Comparison of ENCODE assay signal across 10 cellular contexts in the genomic region with DNA sequence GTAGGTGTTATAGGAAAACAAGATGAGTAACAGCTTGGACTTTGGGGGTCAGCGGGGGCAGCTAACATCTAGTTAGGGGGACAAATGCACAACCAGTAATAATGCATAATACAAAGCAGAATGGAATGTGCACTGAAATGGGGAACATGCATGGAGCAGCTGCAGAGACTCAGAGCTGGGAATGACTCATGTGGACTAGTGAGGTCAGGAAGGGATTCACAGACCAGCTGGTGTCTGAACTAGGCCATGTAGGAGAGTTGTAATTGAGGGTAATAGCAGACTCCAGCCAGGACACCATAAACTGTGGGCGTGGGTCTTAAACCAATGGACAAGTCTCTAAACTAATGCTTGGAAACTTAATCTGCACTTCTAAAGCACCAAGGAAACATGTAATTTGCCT.
A peak's percentile ranks its signal among the peaks of the same experiment; 100 is the strongest.
DNase-seq lines count a peak whose midpoint lies in the region; ATAC-seq and TF ChIP-seq lines count a peak whose summit lies in the region.
"Had no signal": no experiment of that assay in that cellular context is flagged by ENCODE, and none has a peak within 500 bp of the region (broad histone marks: within the 10 kb centered on the region; RNA-seq: fewer than 3 reads in every experiment).

No MANE protein-coding gene starts in this region.

- in situ Hi-C loops in brain microvascular endothelial cell (cut with HindIII; ENCODE audit: low pct_ligation_motif_present, low sequenced_read_pairs), result no loop called here

- POLR2A ChIA-PET in GM10248 (lab: Yijun Ruan, JAX), result no interaction called here

- ATAC-seq in GM18870 (IDR thresholded peaks at IDR 0.05; ENCODE audit: unreplicated experiment), result no peak
- ATAC-seq: gastrocnemius medialis had no signal

- no peak for TF ChIP-seq CTCF in brain microvascular endothelial cell (IDR thresholded peaks at IDR 0.05; ENCODE audit: low read depth, low read length, missing control alignments)
- no peak for TF ChIP-seq CTCF in kidney epithelial cell (IDR thresholded peaks at IDR 0.05; ENCODE audit: insufficient read depth, low read length, poor library complexity, severe bottlenecking)
- TF ChIP-seq CTCF in GM10248 (IDR thresholded peaks at IDR 0.05; ENCODE audit: control extremely low read depth, extremely low read depth, low read depth, missing control alignments), result no peak

- CTCF ChIA-PET in GM10248 (lab: Yijun Ruan, JAX), result no interaction called here

- H3K27ac ChIP-seq in brain microvascular endothelial cell, result no peak overlapping the region
- H3K27ac ChIP-seq: gastrocnemius medialis had no signal

- H3K36me3 ChIP-seq in brain microvascular endothelial cell (replicated peaks) (no peaks in the 10 kb centered on the region), kidney epithelial cell (ENCODE audit: control insufficient read depth, insufficient read depth, low read length) (no peaks in the 10 kb centered on the region)
- H3K36me3 ChIP-seq: gastrocnemius medialis had no signal

- H3K27me3 ChIP-seq in brain microvascular endothelial cell (replicated peaks) (no peaks in the 10 kb centered on the region), kidney epithelial cell (ENCODE audit: control insufficient read depth, insufficient read depth, low read length) (no peaks in the 10 kb centered on the region)
- H3K27me3 ChIP-seq: gastrocnemius medialis had no signal

- DNase-seq in A172 (ENCODE audit: low spot score), result peak; percentile 55
- DNase-seq in HS-5 (ENCODE audit: low read depth), result peak; percentile 73
- peak; percentile 71 for DNase-seq in brain microvascular endothelial cell
- peak; percentile 56 for DNase-seq in kidney epithelial cell (ENCODE audit: low read depth)
- no peak for DNase-seq in OCI-M1 (lab: John Stamatoyannopoulos, UW)
- DNase-seq in NCI-H524 (lab: John Stamatoyannopoulos, UW), result no peak
- no peak for DNase-seq in GM10248 (ENCODE audit: extremely low spot score)
- DNase-seq: gastrocnemius medialis, NCI-H524 treated with DMSO at 0.1 percent for 48 hours had no signal

- H3K4me3 ChIP-seq in brain microvascular endothelial cell (ENCODE audit: low read depth, low read length) (no peak overlapping the region), kidney epithelial cell (ENCODE audit: low read depth, low read length) (no peak overlapping the region)
- H3K4me3 ChIP-seq: gastrocnemius medialis had no signal

Comparison
In these comparisons a context has a peak if more than half of its experiments do, and no peak if none do; other contexts are left out.
1. DNase-seq: peak in A172 (single experiment), HS-5 (single experiment), brain microvascular endothelial cell (single experiment) and kidney epithelial cell (single experiment); none in OCI-M1 (single experiment), NCI-H524 (0 of 2) and GM10248 (single experiment).